Comparison of ENCODE assay signal across 8 cellular contexts in genomic region chr4:20700007-20700761, GRCh38. TPM values are rescaled to one million over a fixed set of nuclear protein-coding genes. Genes with fewer than 3 reads are reported as not detected.
DNase-seq lines count a peak whose midpoint lies in the region; ATAC-seq, FAIRE-seq and TF ChIP-seq lines count a peak whose summit lies in the region.

Gene PACRGL, plus strand, starts transcription at chr4:20700458. Its CDS starts 4,024 bp downstream, at chr4:20704482.

- ATAC-seq in GM18907 (IDR thresholded peaks at IDR 0.05; ENCODE audit: unreplicated experiment) (peak; percentile 100), HG03159 (IDR thresholded peaks at IDR 0.05; ENCODE audit: unreplicated experiment) (peak; percentile 100)

- FAIRE-seq in bronchial epithelial cell (lab: Jason Lieb, UNC), result no peak
- FAIRE-seq in small intestine (lab: Jason Lieb, UNC), result no peak

- H3K4me1 ChIP-seq in small intestine (ENCODE audit: control insufficient read depth in 2 of 2, insufficient read depth in 1 of 2, low read depth in 1 of 2, low read length in 1 of 2), result peaks cover 0 to 9% of the 10 kb centered on the region in 2 donors

- H3K36me3 ChIP-seq in bronchial epithelial cell (ENCODE audit: control insufficient read depth, insufficient read depth, low read length) (peaks cover 5% of the 10 kb centered on the region), small intestine (ENCODE audit: control insufficient read depth in 2 of 2, insufficient read depth in 2 of 2, low read length in 2 of 2) (peaks cover 0 to 3% of the 10 kb centered on the region in 2 donors)

- CTCF ChIA-PET in AG04449 (lab: Yijun Ruan, JAX), result interaction anchor here (1.5 to 3.6 kb wide), 3 partner anchors 13 to 17 kb away, joined by 5 to 11 read pairs (median 6); no protein-coding TSS in a partner anchor

- H3K27me3 ChIP-seq in bronchial epithelial cell (ENCODE audit: control insufficient read depth, insufficient read depth, low read length) (no peaks in the 10 kb centered on the region), small intestine (ENCODE audit: control insufficient read depth in 2 of 2, insufficient read depth in 2 of 2, low read length in 2 of 2) (no peaks in the 10 kb centered on the region)

- H3K9me3 ChIP-seq in small intestine (ENCODE audit: control insufficient read depth, low read depth), result no peaks in the 10 kb centered on the region

- WGBS in small intestine, 3 donors, result 0% methylated on average over 59 to 60 of the region's 60 CpGs

- POLR2A ChIA-PET in AG04449 (lab: Yijun Ruan, JAX), result interaction anchor here (0.9 kb wide), 1 partner anchor 12 kb away, joined by 3 read pairs; no protein-coding TSS in a partner anchor

- peak within 1 kb of the TSS; percentile 83 for H3K4me3 ChIP-seq in AG04449 (ENCODE audit: low read depth, low read length)
- H3K4me3 ChIP-seq in WI38 (ENCODE audit: low read depth, low read length), result peak within 1 kb of the TSS; percentile 90
- peak within 1 kb of the TSS; percentile 73 for H3K4me3 ChIP-seq in bronchial epithelial cell (ENCODE audit: low read depth, low read length)
- H3K4me3 ChIP-seq in small intestine (ENCODE audit: low read depth in 1 of 2, low read length in 2 of 2), result peak within 1 kb of the TSS; percentile 77 to 82

- peak within 1 kb of the TSS in 1 of 2 donors; percentile 76 for H3K27ac ChIP-seq in small intestine (ENCODE audit: low read depth in 1 of 2, low read length in 1 of 2)

- DNase-seq in AG04449 (ENCODE audit: low read depth, low spot score) (peak; percentile 51), NCI-H2227 treated with DMSO at 0.1 percent for 48 hours (lab: John Stamatoyannopoulos, UW) (peak; percentile 91), bronchial epithelial cell (ENCODE audit: low read depth) (peak; percentile 81), iPS-NIHi11 (ENCODE audit: low spot score) (peak; percentile 94), small intestine (peak; percentile 91)

- TF ChIP-seq CTCF in AG04449 (IDR thresholded peaks at IDR 0.05; ENCODE audit: insufficient read depth, low read length, missing control alignments), result no peak
- TF ChIP-seq CTCF in WI38 (IDR thresholded peaks at IDR 0.05; ENCODE audit: low read depth, low read length), result no peak
- no peak for TF ChIP-seq CTCF in bronchial epithelial cell (IDR thresholded peaks at IDR 0.05; ENCODE audit: insufficient read depth, low read length, severe bottlenecking)

RNA-seq across cellular contexts. Expression of gene PACRGL, which starts in this region (rescaled TPM):
- total RNA-seq in bronchial epithelial cell, result 24.6 and 25.0 TPM in 2 replicates
- 10 to 100 TPM in 1 of 3 donors, 1 to 10 TPM in 2; 4.3 to 11.6 (median 8.1) TPM for polyA plus RNA-seq in small intestine
